ENCODE assay signal across 8 cellular contexts in the genomic region with DNA sequence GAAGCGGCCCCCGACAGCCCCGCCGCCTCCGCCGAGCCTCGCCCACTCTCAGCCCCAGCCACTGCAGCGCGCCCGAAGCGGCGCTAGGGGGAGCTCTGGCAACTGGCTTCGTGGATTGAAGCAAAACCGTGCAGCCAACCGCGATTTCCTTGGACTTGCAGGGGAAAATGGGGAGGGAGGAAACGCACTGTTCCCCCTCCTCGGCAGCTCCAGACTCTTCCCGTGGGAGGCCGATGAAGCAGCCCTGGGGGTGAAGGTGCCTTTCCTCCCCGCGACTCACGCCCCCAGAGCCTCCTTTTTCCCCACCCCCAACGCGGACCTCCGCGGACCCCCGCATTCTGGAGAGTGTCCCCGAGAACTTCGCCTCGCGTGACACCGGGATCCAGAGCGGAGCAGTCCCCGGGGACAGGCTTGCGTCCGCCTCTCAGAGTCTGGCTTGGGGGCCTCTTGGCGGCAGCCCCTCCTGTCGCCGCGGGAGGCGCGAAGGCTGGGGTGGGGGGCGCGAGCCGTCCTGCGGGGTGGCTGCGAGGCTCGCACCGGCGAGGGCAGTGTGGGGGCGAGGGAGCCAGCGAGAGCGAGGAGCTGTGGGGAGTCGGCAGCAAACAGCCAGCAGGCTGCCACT. TPM values are rescaled to one million over a fixed set of nuclear protein-coding genes. Genes with fewer than 3 reads are reported as not detected.
DNase-seq lines count a peak whose midpoint lies in the region; ATAC-seq lines count a peak whose summit lies in the region.

No MANE protein-coding gene starts in this region.

- H3K9ac ChIP-seq in BLaER1 treated with 17β-estradiol and CSF1 and Interleukin-3, amounts not matched to agents 10 nM and 100 nM = peak overlapping the region; percentile 73 to 92 (median 82)
- peak overlapping the region; percentile 38 for H3K9ac ChIP-seq in endocrine pancreas (ENCODE audit: control insufficient read depth, insufficient read depth, low read length)

- peaks cover 0 to 54% (median 37%) of the 10 kb centered on the region in 11 experiments; a peak in 18 of 22 replicates for H3K27me3 ChIP-seq in BLaER1 treated with 17β-estradiol and CSF1 and Interleukin-3, amounts not matched to agents 10 nM and 100 nM
- H3K27me3 ChIP-seq in endocrine pancreas (ENCODE audit: control insufficient read depth, insufficient read depth, low read length) = no peaks in the 10 kb centered on the region

- ATAC-seq in HG02973 (IDR thresholded peaks at IDR 0.05; ENCODE audit: unreplicated experiment) = no peak

- no peaks in the 10 kb centered on the region for H3K9me3 ChIP-seq in BLaER1 treated with 17β-estradiol and CSF1 and Interleukin-3, amounts not matched to agents 10 nM and 100 nM (replicated peaks in 1 of 11)
- no peaks in the 10 kb centered on the region for H3K9me3 ChIP-seq in endocrine pancreas (ENCODE audit: control insufficient read depth, low read length)

- DNase-seq in HPDE6-E6E7 (ENCODE audit: extremely low spot score) (peak; percentile 79), NOMO-1 treated with DMSO at 0.1 percent for 48 hours (lab: John Stamatoyannopoulos, UW; ENCODE audit: unreplicated experiment) (peak; percentile 55), mesenteric fat pad (ENCODE audit: low spot score) (peak; percentile 97)
- peak; percentile 39 for DNase-seq in activated CD8-positive, alpha-beta memory T cell treated with anti-CD3 and anti-CD28 coated beads, Interleukin-2, amount 50 U/mL, for 24 hours (ENCODE audit: extremely low read depth)
- peak; percentile 42 for DNase-seq in stimulated activated CD8-positive, alpha-beta memory T cell treated with anti-CD3 and anti-CD28 coated beads, Interleukin-12 subunit alpha, Interleukin-12 subunit beta, amount 100 ng/mL, for 24 hours (ENCODE audit: extremely low read depth)

- H3K4me1 ChIP-seq in BLaER1 treated with 17β-estradiol and CSF1 and Interleukin-3, amounts not matched to agents 10 nM and 100 nM = peaks cover 41 to 61% (median 51%) of the 10 kb centered on the region in 10 experiments
- no peaks in the 10 kb centered on the region for H3K4me1 ChIP-seq in endocrine pancreas (ENCODE audit: control insufficient read depth, insufficient read depth, low read length)

- H3K4me3 ChIP-seq in BLaER1 treated with 17β-estradiol and CSF1 and Interleukin-3, amounts not matched to agents 10 nM and 100 nM = peak overlapping the region; percentile 73 to 98 (median 78)
- H3K4me3 ChIP-seq in endocrine pancreas (ENCODE audit: control insufficient read depth, insufficient read depth, low read length) = no peak overlapping the region

- H3K27ac ChIP-seq in BLaER1 treated with 17β-estradiol and CSF1 and Interleukin-3, amounts not matched to agents 10 nM and 100 nM = peak overlapping the region; percentile 63 to 90 (median 81)

- H3K4me2 ChIP-seq in BLaER1 treated with 17β-estradiol and CSF1 and Interleukin-3, amounts not matched to agents 10 nM and 100 nM = peak overlapping the region; percentile 90 to 100 (median 100)

- peaks cover 0 to 17% (median 14%) of the 10 kb centered on the region in 11 experiments; a peak in 18 of 22 replicates for H4K20me1 ChIP-seq in BLaER1 treated with 17β-estradiol and CSF1 and Interleukin-3, amounts not matched to agents 10 nM and 100 nM

- peaks cover 0 to 5% (median 0%) of the 10 kb centered on the region in 11 experiments; a peak in 1 of 22 replicates for H3K36me3 ChIP-seq in BLaER1 treated with 17β-estradiol and CSF1 and Interleukin-3, amounts not matched to agents 10 nM and 100 nM
- H3K36me3 ChIP-seq in endocrine pancreas (ENCODE audit: control insufficient read depth, insufficient read depth, low read length) = no peaks in the 10 kb centered on the region

RNA-seq across cellular contexts. Expression of a gene that starts 3.8 kb away (rescaled TPM):
- 13.8 TPM for total RNA-seq in mesenteric fat pad

Comparison
In these comparisons a context has a peak if more than half of its experiments do, and no peak if none do; other contexts are left out.
1. DNase-seq: peak in every context shown above with its lines; median percentile 97 in mesenteric fat pad; 79 in HPDE6-E6E7; 55 in NOMO-1 treated with DMSO at 0.1 percent for 48 hours; 42 in stimulated activated CD8-positive, alpha-beta memory T cell treated with anti-CD3 and anti-CD28 coated beads, Interleukin-12 subunit alpha, Interleukin-12 subunit beta, amount 100 ng/mL, for 24 hours; 39 in activated CD8-positive, alpha-beta memory T cell treated with anti-CD3 and anti-CD28 coated beads, Interleukin-2, amount 50 U/mL, for 24 hours.